In genomic region chr3:190132376-190132775, GRCh38 we compare ENCODE assay signal across 1 cellular context.
TF ChIP-seq lines count a peak whose summit lies in the region.

No MANE protein-coding gene starts in this region.

TF ChIP-seq in GM23338, 12 proteins besides CTCF, POLR2A, EP300 and RAD21 (continued from another document):
- TF ChIP-seq REST (IDR thresholded peaks at IDR 0.05; ENCODE audit: unreplicated experiment): no peak
- no peak for TF ChIP-seq CREB1 (CRISPR knock-in tag; IDR thresholded peaks at IDR 0.05; ENCODE audit: low read depth)
- no peak for TF ChIP-seq ZNF331 (CRISPR knock-in tag; IDR thresholded peaks at IDR 0.05; ENCODE audit: low read depth)
TF ChIP-seq in GM23338: peak in this region for 0.
